ENCODE assay signal across 8 cellular contexts in the genomic region with DNA sequence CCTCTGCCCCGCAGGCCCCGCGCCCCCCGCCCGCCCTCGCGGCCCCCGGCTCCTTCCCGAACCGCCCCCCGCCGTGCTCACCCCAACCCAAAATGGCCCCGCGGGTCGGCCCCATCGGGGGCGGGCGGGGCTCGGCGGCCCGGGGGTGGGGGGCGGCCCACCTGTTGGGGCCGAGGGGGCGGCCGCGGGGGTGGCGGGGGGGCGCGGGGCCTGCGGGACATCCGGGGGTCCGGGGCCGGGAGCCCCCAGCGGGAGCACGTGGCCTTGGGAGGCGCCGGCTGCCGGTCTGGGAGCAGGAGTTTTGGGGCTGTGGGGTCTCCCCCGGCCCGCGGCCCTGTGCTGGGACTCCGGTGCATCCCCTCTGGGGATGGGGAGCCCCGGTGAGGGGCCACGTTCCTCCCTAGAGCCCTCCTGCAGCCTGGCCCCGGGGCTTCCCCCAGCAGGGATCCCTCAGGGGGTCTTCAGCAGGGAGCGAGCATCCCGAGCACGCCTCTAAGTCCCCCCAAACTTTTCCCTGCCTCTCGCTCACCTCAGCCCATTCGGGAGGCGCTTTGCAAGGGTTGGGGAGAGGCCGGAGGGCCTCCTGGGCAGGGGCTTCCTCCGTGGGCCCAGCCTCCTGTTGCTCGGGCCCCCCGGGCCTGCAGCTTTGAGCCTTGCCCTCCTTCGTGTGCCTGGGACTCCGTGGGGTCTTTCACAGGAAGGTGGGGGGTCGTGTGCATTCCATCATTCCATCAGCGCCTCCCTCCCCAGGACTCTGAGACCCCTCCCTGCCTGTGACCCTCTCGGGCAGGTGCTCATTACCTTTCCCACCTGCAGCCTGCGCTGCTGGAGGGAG. TPM values are rescaled to one million over a fixed set of nuclear protein-coding genes. Genes with fewer than 3 reads are reported as not detected.
DNase-seq lines count a peak whose midpoint lies in the region; ATAC-seq, FAIRE-seq and TF ChIP-seq lines count a peak whose summit lies in the region.

No MANE protein-coding gene starts in this region.

- FAIRE-seq in frontal cortex (lab: Jason Lieb, UNC) = no peak
- no peak for FAIRE-seq in D721Med (lab: Jason Lieb, UNC)

- H3K27ac ChIP-seq in VCaP = peak overlapping the region; percentile 87

- DNase-seq in frontal cortex (ENCODE audit: low spot score in 2 of 2) (peak; percentile 49 to 59), sciatic nerve (ENCODE audit: low spot score) (no peak), hippocampal formation (lab: John Stamatoyannopoulos, UW) (no peak), NCI-H2171 (lab: John Stamatoyannopoulos, UW) (no peak), D721Med (ENCODE audit: insufficient read length, low spot score) (no peak)
- DNase-seq in activated CD4-positive, alpha-beta T cell treated with anti-CD3 and anti-CD28 coated beads for 1 hour = no peak

- TF ChIP-seq CTCF in VCaP (conservative IDR thresholded peaks at IDR 0.05) (no peak), D721Med (IDR thresholded peaks at IDR 0.05; ENCODE audit: insufficient read depth, missing control alignments) (no peak)

- intact Hi-C loops in sciatic nerve (cut with DNase I) = no loop called here

- peak; percentile 17 for ATAC-seq in GM18868 (IDR thresholded peaks at IDR 0.05; ENCODE audit: unreplicated experiment)
- ATAC-seq in sciatic nerve = peak; percentile 5

RNA-seq across cellular contexts. Expression of gene MTA1, which starts 0.7 kb away (rescaled TPM):
- total RNA-seq in frontal cortex (42.0 TPM), sciatic nerve (95.2 TPM)

RNA-seq across cellular contexts. Expression of gene TEX22, which starts 22.0 kb away (rescaled TPM):
- 0.41 TPM for total RNA-seq in frontal cortex
- 6.0 TPM for total RNA-seq in sciatic nerve

RNA-seq across cellular contexts. Expression of gene CRIP2, which starts 54.3 kb away (rescaled TPM):
- 88.0 TPM for total RNA-seq in frontal cortex
- total RNA-seq in sciatic nerve = 172 TPM

Comparison
In these comparisons a context has a peak if more than half of its experiments do, and no peak if none do; other contexts are left out.
1. DNase-seq: peak in frontal cortex (2 of 2); none in sciatic nerve (single experiment), hippocampal formation (0 of 2), activated CD4-positive, alpha-beta T cell treated with anti-CD3 and anti-CD28 coated beads for 1 hour (single experiment), NCI-H2171 (single experiment) and D721Med (single experiment).